Comparison of ENCODE assay signal across 11 cellular contexts in genomic region chr7:16916111-16916639, GRCh38. TPM values are rescaled to one million over a fixed set of nuclear protein-coding genes. Genes with fewer than 3 reads are reported as not detected.
A peak's percentile ranks its signal among the peaks of the same experiment; 100 is the strongest.
DNase-seq lines count a peak whose midpoint lies in the region; ATAC-seq and TF ChIP-seq lines count a peak whose summit lies in the region.
"Had no signal": no experiment of that assay in that cellular context is flagged by ENCODE, and none has a peak within 500 bp of the region (broad histone marks: within the 10 kb centered on the region; RNA-seq: fewer than 3 reads in every experiment).

No MANE protein-coding gene starts in this region.

- H3K18ac ChIP-seq in H9 (ENCODE audit: insufficient read length, low read depth, low read length): no peak overlapping the region

- H3K4ac ChIP-seq in H9 (ENCODE audit: low read depth, low read length): no peak overlapping the region

- H2AFZ ChIP-seq in H9 (ENCODE audit: low read length): no peak overlapping the region

- H2BK120ac ChIP-seq in H9 (ENCODE audit: low read depth, low read length, poor library complexity, severe bottlenecking): no peak overlapping the region

- no peak for DNase-seq in Caco-2
- peak; percentile 70 for DNase-seq in HT1080 (ENCODE audit: low read depth)
- peak; percentile 78 for DNase-seq in astrocyte of the hippocampus (ENCODE audit: low read depth, low spot score)
- no peak for DNase-seq in H9
- no peak for DNase-seq in AML-193 (lab: John Stamatoyannopoulos, UW)
- DNase-seq in activated CD4-positive, alpha-beta T cell treated with anti-CD3 and anti-CD28 coated beads for 48 hours: no peak
- DNase-seq: activated CD4-positive, alpha-beta T cell treated with anti-CD3 and anti-CD28 coated beads for 1 hour; cerebellar nuclear complex; testis had no signal

- no peak overlapping the region for H2BK20ac ChIP-seq in H9 (ENCODE audit: low read depth, low read length, poor library complexity, severe bottlenecking)

- no peak overlapping the region for H3K9ac ChIP-seq in H9 (ENCODE audit: extremely low read depth, insufficient read length, low read length)

- H3K9me3 ChIP-seq in Caco-2 (no peaks in the 10 kb centered on the region), mesodermal cell (ENCODE audit: control insufficient read depth, low read length) (peaks cover 4% of the 10 kb centered on the region), H9 (ENCODE audit: control insufficient read depth, low read depth, low read length) (no peaks in the 10 kb centered on the region)
- H3K9me3 ChIP-seq: testis had no signal

- H3K4me1 ChIP-seq in Caco-2 (peaks cover 36% of the 10 kb centered on the region), mesodermal cell (ENCODE audit: control insufficient read depth, insufficient read depth, low read length, poor library complexity, severe bottlenecking) (peaks cover 7% of the 10 kb centered on the region), H9 (ENCODE audit: insufficient read depth, low read length) (peaks cover 10% of the 10 kb centered on the region; the same call in 1 of the 2 replicates)
- H3K4me1 ChIP-seq: testis had no signal

- H4K91ac ChIP-seq in H9 (ENCODE audit: insufficient read length, low read depth, low read length): no peak overlapping the region

- no peaks in the 10 kb centered on the region for H3K79me1 ChIP-seq in H9 (ENCODE audit: insufficient read depth, low read depth, low read length, poor library complexity, severe bottlenecking)

- peaks cover 21% of the 10 kb centered on the region for H3K4me1 Mint-ChIP-seq in Caco-2 (ENCODE audit: low read depth, unreplicated experiment)
- peaks cover 24 to 28% of the 10 kb centered on the region in 2 experiments for H3K4me1 Mint-ChIP-seq in H9

- H2AK5ac ChIP-seq in H9 (ENCODE audit: insufficient read length, low read length): no peak overlapping the region

- H3K9me3 Mint-ChIP-seq in Caco-2 (ENCODE audit: unreplicated experiment) (peaks cover 20% of the 10 kb centered on the region), H9 (no peaks in the 10 kb centered on the region)

- H4K5ac ChIP-seq in H9 (ENCODE audit: insufficient read length, low read depth, low read length): no peak overlapping the region

- intact Hi-C loops in Caco-2 (cut with micrococcal nuclease; ENCODE audit: unreplicated experiment): no loop called here

- H3K4me3 Mint-ChIP-seq in Caco-2 (ENCODE audit: unreplicated experiment): peak overlapping the region; percentile 13
- no peak overlapping the region for H3K4me3 Mint-ChIP-seq in H9

- H3K27ac Mint-ChIP-seq in Caco-2 (ENCODE audit: unreplicated experiment): no peak overlapping the region
- H3K27ac Mint-ChIP-seq in H9: no peak overlapping the region; a peak in 1 of 7 replicates

- no TSS peak for BruUV-seq in Caco-2 (replicated peaks; lab: Mats Ljungman, UMichigan)

- no peak overlapping the region for H3K56ac ChIP-seq in H9 (ENCODE audit: insufficient read length, low read depth, low read length)

- H3K36me3 Mint-ChIP-seq in Caco-2 (ENCODE audit: insufficient read depth, unreplicated experiment) (no peaks in the 10 kb centered on the region), H9 (ENCODE audit: insufficient read depth in 1 of 3, low read depth in 3 of 3) (peaks cover 0 to 9% (median 0%) of the 10 kb centered on the region in 3 experiments; a peak in 1 of 7 replicates)

- WGBS in mesodermal cell (ENCODE audit: insufficient coverage in 2 of 2), 2 experiments: 88 to 100% methylated on average over 1 of the region's 1 CpG
- whole genome bisulfite sequencing in H9 (ENCODE audit: extremely low coverage, insufficient read length, low lambda C conversion rate): no CpG with 5 or more reads among the region's 1 CpG

- TF ChIP-seq CTCF in Caco-2 (IDR thresholded peaks at IDR 0.05; ENCODE audit: insufficient read depth in 1 of 2, low read depth in 1 of 2, low read length in 1 of 2, severe bottlenecking in 1 of 2, unreplicated experiment in 1 of 2) (no peak), H9 (conservative IDR thresholded peaks at IDR 0.05) (no peak)

- H3K4me2 ChIP-seq in H9 (ENCODE audit: insufficient read depth, insufficient read length, low read length): no peak overlapping the region

- peak overlapping the region; percentile 1; the same call in 1 of the 2 replicates for H3K4me3 ChIP-seq in Caco-2 (ENCODE audit: low read depth, low read length)
- H3K4me3 ChIP-seq in mesodermal cell (ENCODE audit: extremely low read depth, insufficient read depth, low read length, poor library complexity, severe bottlenecking): no peak overlapping the region
- H3K4me3 ChIP-seq: testis had no signal

- H4K20me1 ChIP-seq in H9 (ENCODE audit: control insufficient read depth, insufficient read depth, insufficient read length): no peaks in the 10 kb centered on the region

- no peaks in the 10 kb centered on the region for H3K79me2 ChIP-seq in H9 (ENCODE audit: insufficient read depth, low read length)

- no peak overlapping the region for H2BK5ac ChIP-seq in H9 (ENCODE audit: insufficient read length, low read length)

- no peak overlapping the region for H2BK15ac ChIP-seq in H9 (ENCODE audit: low read depth, low read length)

- H3K23me2 ChIP-seq in H9 (ENCODE audit: insufficient read length, low read depth, low read length, poor library complexity, severe bottlenecking): no peaks in the 10 kb centered on the region

- H3K27ac ChIP-seq in mesodermal cell (ENCODE audit: low read depth, low read length, severe bottlenecking) (peak overlapping the region; percentile 44), H9 (ENCODE audit: insufficient read length, low read depth, low read length) (no peak overlapping the region)
- H3K27ac ChIP-seq: testis had no signal

- H3K36me3 ChIP-seq in Caco-2 (ENCODE audit: control insufficient read depth, insufficient read depth, low read length) (no peaks in the 10 kb centered on the region; the same call in 1 of the 2 replicates), mesodermal cell (ENCODE audit: control insufficient read depth, insufficient read depth, low read length) (no peaks in the 10 kb centered on the region)

- H3T11ph ChIP-seq in H9 (ENCODE audit: low read length): no peak overlapping the region

- no peaks in the 10 kb centered on the region for H3K27me3 ChIP-seq in Caco-2 (replicated peaks; ENCODE audit: control insufficient read depth, insufficient read depth, low read length)
- no peaks in the 10 kb centered on the region for H3K27me3 ChIP-seq in H9 (ENCODE audit: insufficient read depth, low read length)
- H3K27me3 ChIP-seq: testis had no signal

- H3K14ac ChIP-seq in H9 (ENCODE audit: insufficient read depth, low read length): no peak overlapping the region

- H3K27me3 Mint-ChIP-seq in Caco-2 (ENCODE audit: insufficient read depth, unreplicated experiment) (no peaks in the 10 kb centered on the region), H9 (ENCODE audit: low read depth) (no peaks in the 10 kb centered on the region)

- H2BK12ac ChIP-seq in H9 (ENCODE audit: insufficient read length, low read depth, low read length): no peak overlapping the region

- H3K23ac ChIP-seq in H9 (ENCODE audit: insufficient read length, low read depth, low read length): no peak overlapping the region

- POLR2A ChIA-PET in Caco-2 (lab: Charles Lee): no interaction called here

- no peak overlapping the region for H4K8ac ChIP-seq in H9 (replicated peaks; ENCODE audit: insufficient read length, low read depth, low read length)

- CTCF ChIA-PET in Caco-2 (lab: Charles Lee): interaction anchor here (0.5 to 2.3 kb wide), 2 partner anchors 23 to 111 kb away, joined by 4 to 6 read pairs; no protein-coding TSS in a partner anchor

- ATAC-seq in HG03159 (IDR thresholded peaks at IDR 0.05; ENCODE audit: unreplicated experiment): no peak

RNA-seq across cellular contexts. Expression of gene AGR3, which starts 34.4 kb away (rescaled TPM):
- total RNA-seq in Caco-2 (2022) (1.2 and 3.1 TPM in 2 replicates), H9 (2021) (not detected in 2 replicates)
- total RNA-seq in HT1080 (2014; rRNA removed; shearing (Covaris generic)): not detected in 2 replicates
- polyA plus RNA-seq in HT1080 (2015; cell fraction: cytosol; rRNA removed): not detected in 2 replicates
- polyA plus RNA-seq in HT1080 (2015; cell fraction: nucleus; rRNA removed): not detected in 2 replicates
- not detected for polyA plus RNA-seq in mesodermal cell (2013, experiment 1 of 2)
- not detected for polyA plus RNA-seq in mesodermal cell (2013, experiment 2 of 2)
- total RNA-seq: testis had no signal

Comparison
In these comparisons a context has a peak if more than half of its experiments do, and no peak if none do; other contexts are left out.
1. DNase-seq: peak in HT1080 (single experiment) and astrocyte of the hippocampus (single experiment); none in Caco-2 (0 of 2), H9 (single experiment), AML-193 (0 of 2) and activated CD4-positive, alpha-beta T cell treated with anti-CD3 and anti-CD28 coated beads for 48 hours (single experiment).